ENCODE assay signal across 1 cellular context in the genomic region with DNA sequence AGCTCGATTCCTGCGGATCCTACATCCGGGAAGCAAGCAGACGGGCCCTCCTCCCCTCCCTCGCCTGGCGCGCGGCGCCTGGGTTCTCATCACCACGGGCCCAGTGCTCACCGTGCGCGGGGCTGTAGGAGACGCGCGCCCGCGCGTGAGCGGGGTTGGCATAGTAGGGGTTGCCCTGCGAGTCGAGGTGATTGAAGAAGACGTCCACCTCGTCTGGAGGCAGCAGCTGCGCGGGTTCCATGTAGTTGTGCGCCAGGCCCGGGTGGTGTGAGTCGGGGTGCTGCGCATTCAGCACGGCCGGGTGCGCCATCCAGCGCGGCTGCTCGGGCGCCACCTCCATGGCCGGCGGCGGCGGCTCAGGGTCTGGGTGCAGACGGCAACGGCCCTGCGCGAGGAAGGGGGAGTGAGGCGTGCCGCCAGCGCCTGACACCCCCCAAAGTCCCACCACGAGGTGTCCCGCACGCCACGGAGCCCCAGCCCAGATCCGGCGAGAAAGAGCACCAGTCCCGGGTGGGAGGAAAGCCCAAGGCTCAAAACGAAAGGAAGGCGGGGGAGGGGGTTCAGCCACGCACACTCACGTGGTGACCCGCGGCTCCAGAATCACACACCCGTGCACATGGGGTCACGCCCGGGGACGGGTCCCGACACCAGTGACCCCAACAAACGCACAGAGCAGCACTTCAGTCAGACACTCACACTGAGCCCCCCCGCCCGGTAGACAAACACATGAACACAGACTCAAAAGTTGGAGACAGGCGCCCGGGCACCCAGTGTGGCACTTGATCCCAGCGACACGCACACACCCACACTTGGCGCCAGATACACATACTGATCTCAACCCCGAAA.
TF ChIP-seq lines count a peak whose summit lies in the region.

No MANE protein-coding gene starts in this region.

TF ChIP-seq in HepG2, 621 proteins besides CTCF, POLR2A, EP300 and RAD21 (continued from another document):
- TF ChIP-seq, protein P1, sequence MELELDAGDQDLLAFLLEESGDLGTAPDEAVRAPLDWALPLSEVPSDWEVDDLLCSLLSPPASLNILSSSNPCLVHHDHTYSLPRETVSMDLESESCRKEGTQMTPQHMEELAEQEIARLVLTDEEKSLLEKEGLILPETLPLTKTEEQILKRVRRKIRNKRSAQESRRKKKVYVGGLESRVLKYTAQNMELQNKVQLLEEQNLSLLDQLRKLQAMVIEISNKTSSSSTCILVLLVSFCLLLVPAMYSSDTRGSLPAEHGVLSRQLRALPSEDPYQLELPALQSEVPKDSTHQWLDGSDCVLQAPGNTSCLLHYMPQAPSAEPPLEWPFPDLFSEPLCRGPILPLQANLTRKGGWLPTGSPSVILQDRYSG (CRISPR knock-in tag; IDR thresholded peaks at IDR 0.05) = no peak
- no peak for TF ChIP-seq GATAD2A (CRISPR knock-in tag; IDR thresholded peaks at IDR 0.05)
- TF ChIP-seq YEATS4 (CRISPR knock-in tag; IDR thresholded peaks at IDR 0.05; ENCODE audit: borderline replicate concordance) = peak; percentile 15; the same call in 1 of the 2 replicates
- no peak for TF ChIP-seq HOXA9 (CRISPR knock-in tag; IDR thresholded peaks at IDR 0.05; ENCODE audit: borderline replicate concordance)
- no peak for TF ChIP-seq ZNF879 (CRISPR knock-in tag; IDR thresholded peaks at IDR 0.05)
- no peak for TF ChIP-seq MEIS1 (CRISPR knock-in tag; IDR thresholded peaks at IDR 0.05; ENCODE audit: borderline replicate concordance)
- no peak for TF ChIP-seq FOSL1 (CRISPR knock-in tag; IDR thresholded peaks at IDR 0.05; ENCODE audit: borderline replicate concordance)
- TF ChIP-seq ZNF614 (CRISPR knock-in tag; IDR thresholded peaks at IDR 0.05; ENCODE audit: borderline replicate concordance) = no peak
- no peak for TF ChIP-seq WIZ (CRISPR knock-in tag; IDR thresholded peaks at IDR 0.05)
- no peak for TF ChIP-seq CHD4 (IDR thresholded peaks at IDR 0.05; ENCODE audit: borderline replicate concordance, low read length)
- no peak for TF ChIP-seq HOXA3 (CRISPR knock-in tag; IDR thresholded peaks at IDR 0.05)
- no peak for TF ChIP-seq ZNF143 (CRISPR knock-in tag; IDR thresholded peaks at IDR 0.05)
- TF ChIP-seq, protein P2, sequence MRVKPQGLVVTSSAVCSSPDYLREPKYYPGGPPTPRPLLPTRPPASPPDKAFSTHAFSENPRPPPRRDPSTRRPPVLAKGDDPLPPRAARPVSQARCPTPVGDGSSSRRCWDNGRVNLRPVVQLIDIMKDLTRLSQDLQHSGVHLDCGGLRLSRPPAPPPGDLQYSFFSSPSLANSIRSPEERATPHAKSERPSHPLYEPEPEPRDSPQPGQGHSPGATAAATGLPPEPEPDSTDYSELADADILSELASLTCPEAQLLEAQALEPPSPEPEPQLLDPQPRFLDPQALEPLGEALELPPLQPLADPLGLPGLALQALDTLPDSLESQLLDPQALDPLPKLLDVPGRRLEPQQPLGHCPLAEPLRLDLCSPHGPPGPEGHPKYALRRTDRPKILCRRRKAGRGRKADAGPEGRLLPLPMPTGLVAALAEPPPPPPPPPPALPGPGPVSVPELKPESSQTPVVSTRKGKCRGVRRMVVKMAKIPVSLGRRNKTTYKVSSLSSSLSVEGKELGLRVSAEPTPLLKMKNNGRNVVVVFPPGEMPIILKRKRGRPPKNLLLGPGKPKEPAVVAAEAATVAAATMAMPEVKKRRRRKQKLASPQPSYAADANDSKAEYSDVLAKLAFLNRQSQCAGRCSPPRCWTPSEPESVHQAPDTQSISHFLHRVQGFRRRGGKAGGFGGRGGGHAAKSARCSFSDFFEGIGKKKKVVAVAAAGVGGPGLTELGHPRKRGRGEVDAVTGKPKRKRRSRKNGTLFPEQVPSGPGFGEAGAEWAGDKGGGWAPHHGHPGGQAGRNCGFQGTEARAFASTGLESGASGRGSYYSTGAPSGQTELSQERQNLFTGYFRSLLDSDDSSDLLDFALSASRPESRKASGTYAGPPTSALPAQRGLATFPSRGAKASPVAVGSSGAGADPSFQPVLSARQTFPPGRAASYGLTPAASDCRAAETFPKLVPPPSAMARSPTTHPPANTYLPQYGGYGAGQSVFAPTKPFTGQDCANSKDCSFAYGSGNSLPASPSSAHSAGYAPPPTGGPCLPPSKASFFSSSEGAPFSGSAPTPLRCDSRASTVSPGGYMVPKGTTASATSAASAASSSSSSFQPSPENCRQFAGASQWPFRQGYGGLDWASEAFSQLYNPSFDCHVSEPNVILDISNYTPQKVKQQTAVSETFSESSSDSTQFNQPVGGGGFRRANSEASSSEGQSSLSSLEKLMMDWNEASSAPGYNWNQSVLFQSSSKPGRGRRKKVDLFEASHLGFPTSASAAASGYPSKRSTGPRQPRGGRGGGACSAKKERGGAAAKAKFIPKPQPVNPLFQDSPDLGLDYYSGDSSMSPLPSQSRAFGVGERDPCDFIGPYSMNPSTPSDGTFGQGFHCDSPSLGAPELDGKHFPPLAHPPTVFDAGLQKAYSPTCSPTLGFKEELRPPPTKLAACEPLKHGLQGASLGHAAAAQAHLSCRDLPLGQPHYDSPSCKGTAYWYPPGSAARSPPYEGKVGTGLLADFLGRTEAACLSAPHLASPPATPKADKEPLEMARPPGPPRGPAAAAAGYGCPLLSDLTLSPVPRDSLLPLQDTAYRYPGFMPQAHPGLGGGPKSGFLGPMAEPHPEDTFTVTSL (CRISPR knock-in tag; IDR thresholded peaks at IDR 0.05; ENCODE audit: borderline replicate concordance) = no peak
- TF ChIP-seq SOX6 (IDR thresholded peaks at IDR 0.05) = no peak
- TF ChIP-seq SOX6 (CRISPR knock-in tag; IDR thresholded peaks at IDR 0.05) = no peak
- TF ChIP-seq FOXA3 (CRISPR knock-in tag; IDR thresholded peaks at IDR 0.05) = no peak
- no peak for TF ChIP-seq ZNF572 (CRISPR knock-in tag; IDR thresholded peaks at IDR 0.05)
- no peak for TF ChIP-seq SMAD1 (CRISPR knock-in tag; IDR thresholded peaks at IDR 0.05; ENCODE audit: borderline replicate concordance, low read depth)
- TF ChIP-seq, protein P3, sequence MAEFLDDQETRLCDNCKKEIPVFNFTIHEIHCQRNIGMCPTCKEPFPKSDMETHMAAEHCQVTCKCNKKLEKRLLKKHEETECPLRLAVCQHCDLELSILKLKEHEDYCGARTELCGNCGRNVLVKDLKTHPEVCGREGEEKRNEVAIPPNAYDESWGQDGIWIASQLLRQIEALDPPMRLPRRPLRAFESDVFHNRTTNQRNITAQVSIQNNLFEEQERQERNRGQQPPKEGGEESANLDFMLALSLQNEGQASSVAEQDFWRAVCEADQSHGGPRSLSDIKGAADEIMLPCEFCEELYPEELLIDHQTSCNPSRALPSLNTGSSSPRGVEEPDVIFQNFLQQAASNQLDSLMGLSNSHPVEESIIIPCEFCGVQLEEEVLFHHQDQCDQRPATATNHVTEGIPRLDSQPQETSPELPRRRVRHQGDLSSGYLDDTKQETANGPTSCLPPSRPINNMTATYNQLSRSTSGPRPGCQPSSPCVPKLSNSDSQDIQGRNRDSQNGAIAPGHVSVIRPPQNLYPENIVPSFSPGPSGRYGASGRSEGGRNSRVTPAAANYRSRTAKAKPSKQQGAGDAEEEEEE (CRISPR knock-in tag; IDR thresholded peaks at IDR 0.05; ENCODE audit: borderline replicate concordance) = no peak
- TF ChIP-seq TOE1 (CRISPR knock-in tag; IDR thresholded peaks at IDR 0.05) = no peak
- TF ChIP-seq PHB2 (IDR thresholded peaks at IDR 0.05; ENCODE audit: partially characterized antibody) = no peak
- TF ChIP-seq, protein P4, sequence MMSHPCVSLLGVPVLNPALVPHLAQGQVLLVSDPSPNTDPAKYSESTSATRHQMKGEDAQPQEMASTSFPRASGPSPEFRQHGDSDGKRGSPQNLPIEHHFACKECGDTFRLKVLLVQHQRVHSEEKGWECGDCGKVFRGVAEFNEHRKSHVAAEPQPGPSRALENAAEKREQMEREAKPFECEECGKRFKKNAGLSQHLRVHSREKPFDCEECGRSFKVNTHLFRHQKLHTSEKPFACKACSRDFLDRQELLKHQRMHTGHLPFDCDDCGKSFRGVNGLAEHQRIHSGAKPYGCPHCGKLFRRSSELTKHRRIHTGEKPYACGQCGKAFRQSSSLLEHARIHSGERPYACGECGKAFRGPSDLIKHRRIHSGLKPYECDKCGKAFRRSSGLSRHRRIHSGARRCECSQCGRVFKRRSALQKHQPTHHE (CRISPR knock-in tag; IDR thresholded peaks at IDR 0.05; ENCODE audit: borderline replicate concordance) = no peak
- no peak for TF ChIP-seq MAZ (IDR thresholded peaks at IDR 0.05; ENCODE audit: borderline replicate concordance, low read depth, low read length)
- 0 out of 2 replicates have a peak, but pooled peaks have one; percentile 45 for TF ChIP-seq MAZ (CRISPR knock-in tag; IDR thresholded peaks at IDR 0.05; ENCODE audit: low read depth)
- no peak for TF ChIP-seq ELF4 (CRISPR knock-in tag; IDR thresholded peaks at IDR 0.05; ENCODE audit: borderline replicate concordance)
- no peak for TF ChIP-seq ZNF20 (CRISPR knock-in tag; IDR thresholded peaks at IDR 0.05)
- TF ChIP-seq TCF12 (IDR thresholded peaks at IDR 0.05) = no peak
- 0 out of 2 replicates have a peak, but pooled peaks have one; percentile 14 for TF ChIP-seq TCF12 (CRISPR knock-in tag; IDR thresholded peaks at IDR 0.05)
- TF ChIP-seq ZNF713 (CRISPR knock-in tag; IDR thresholded peaks at IDR 0.05) = no peak
- no peak for TF ChIP-seq HMG20B (CRISPR knock-in tag; conservative IDR thresholded peaks at IDR 0.05)
- TF ChIP-seq, protein P5, sequence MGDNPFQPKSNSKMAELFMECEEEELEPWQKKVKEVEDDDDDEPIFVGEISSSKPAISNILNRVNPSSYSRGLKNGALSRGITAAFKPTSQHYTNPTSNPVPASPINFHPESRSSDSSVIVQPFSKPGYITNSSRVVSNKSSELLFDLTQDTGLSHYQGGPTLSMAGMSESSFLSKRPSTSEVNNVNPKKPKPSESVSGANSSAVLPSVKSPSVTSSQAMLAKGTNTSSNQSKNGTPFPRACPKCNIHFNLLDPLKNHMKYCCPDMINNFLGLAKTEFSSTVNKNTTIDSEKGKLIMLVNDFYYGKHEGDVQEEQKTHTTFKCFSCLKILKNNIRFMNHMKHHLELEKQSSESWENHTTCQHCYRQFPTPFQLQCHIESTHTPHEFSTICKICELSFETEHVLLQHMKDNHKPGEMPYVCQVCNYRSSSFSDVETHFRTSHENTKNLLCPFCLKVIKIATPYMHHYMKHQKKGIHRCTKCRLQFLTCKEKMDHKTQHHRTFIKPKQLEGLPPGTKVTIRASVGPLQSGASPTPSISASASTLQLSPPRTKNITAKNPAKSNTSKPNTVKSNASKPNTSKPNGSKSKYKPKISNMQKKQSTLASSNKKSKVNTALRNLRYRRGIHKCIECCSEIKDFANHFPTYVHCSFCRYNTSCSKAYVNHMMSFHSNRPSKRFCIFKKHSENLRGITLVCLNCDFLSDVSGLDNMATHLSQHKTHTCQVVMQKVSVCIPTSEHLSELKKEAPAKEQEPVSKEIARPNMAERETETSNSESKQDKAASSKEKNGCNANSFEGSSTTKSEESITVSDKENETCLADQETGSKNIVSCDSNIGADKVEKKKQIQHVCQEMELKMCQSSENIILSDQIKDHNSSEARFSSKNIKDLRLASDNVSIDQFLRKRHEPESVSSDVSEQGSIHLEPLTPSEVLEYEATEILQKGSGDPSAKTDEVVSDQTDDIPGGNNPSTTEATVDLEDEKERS (CRISPR knock-in tag; IDR thresholded peaks at IDR 0.05) = no peak
- TF ChIP-seq KAT7 (CRISPR knock-in tag; IDR thresholded peaks at IDR 0.05; ENCODE audit: borderline replicate concordance) = no peak
